Comparison of ENCODE assay signal across 8 cellular contexts in the genomic region with DNA sequence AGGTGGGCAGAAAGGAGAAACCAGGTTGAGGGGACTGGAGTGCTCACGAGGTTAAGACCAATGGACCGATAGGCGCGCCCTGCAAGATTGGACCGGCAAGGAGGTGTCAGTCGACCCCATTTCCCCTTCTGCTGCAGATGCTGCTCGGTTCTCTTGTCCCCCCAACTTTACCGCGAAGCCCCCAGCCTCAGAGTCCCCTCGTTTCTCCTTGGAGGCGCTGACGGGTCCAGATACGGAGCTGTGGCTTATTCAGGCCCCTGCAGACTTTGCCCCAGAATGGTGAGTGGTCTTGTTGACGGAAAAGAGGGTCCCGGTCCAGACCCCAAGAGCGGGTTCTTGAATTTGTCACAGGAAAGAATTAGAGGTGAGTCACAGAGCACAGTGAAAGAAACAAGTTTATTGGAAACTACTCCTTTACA. TPM values are rescaled to one million over a fixed set of nuclear protein-coding genes. Genes with fewer than 3 reads are reported as not detected.
DNase-seq lines count a peak whose midpoint lies in the region; ATAC-seq and TF ChIP-seq lines count a peak whose summit lies in the region.

No MANE protein-coding gene starts in this region.

- peaks cover 19 to 24% of the 10 kb centered on the region in 2 donors for H3K27me3 ChIP-seq in stomach smooth muscle (ENCODE audit: control insufficient read depth in 1 of 2, insufficient read depth in 2 of 2, low read length in 2 of 2)

- H3K27ac ChIP-seq in stomach smooth muscle (ENCODE audit: low read length) = no peak overlapping the region

- H3K4me1 Mint-ChIP-seq in activated CD4-positive, alpha-beta T cell treated with anti-CD3 and anti-CD28 coated beads, Interleukin-2, amount 10 ng/mL, durations not matched to agents 7 days and 5 days = peaks cover 43% of the 10 kb centered on the region
- peaks cover 36% of the 10 kb centered on the region for H3K4me1 Mint-ChIP-seq in activated CD8-positive, alpha-beta T cell treated with anti-CD3 and anti-CD28 coated beads for 36 hours (ENCODE audit: low read depth)

- POLR2A ChIA-PET in activated CD4-positive, alpha-beta T cell treated with anti-CD3 and anti-CD28 coated beads, Interleukin-2, amount 10 ng/mL, durations not matched to agents 7 days and 5 days (lab: Charles Lee) = no interaction called here
- POLR2A ChIA-PET in activated CD8-positive, alpha-beta T cell treated with anti-CD3 and anti-CD28 coated beads for 36 hours (lab: Charles Lee) = interaction anchor here (1.1 to 1.5 kb wide), 4 partner anchors 13 to 72 kb away, joined by 3 to 8 read pairs (median 4); a partner anchor contains a TSS

- H3K9ac ChIP-seq in stomach smooth muscle (ENCODE audit: low read length in 2 of 2) = peak overlapping the region; percentile 65 to 91

- no peak for DNase-seq in activated CD4-positive, alpha-beta T cell treated with anti-CD3 and anti-CD28 coated beads, Interleukin-2, amount 10 ng/mL, durations not matched to agents 7 days and 5 days
- DNase-seq in activated CD4-positive, alpha-beta T cell treated with anti-CD3 and anti-CD28 coated beads, Interleukin-2, amount 50 U/mL, for 1 hour = no peak
- DNase-seq in activated CD8-positive, alpha-beta T cell treated with anti-CD3 and anti-CD28 coated beads for 36 hours = peak; percentile 26
- DNase-seq in germinal center (ENCODE audit: low spot score) = no peak
- DNase-seq in GM10266 (ENCODE audit: extremely low spot score) = no peak

- no peak for TF ChIP-seq CTCF in activated CD8-positive, alpha-beta T cell treated with anti-CD3 and anti-CD28 coated beads for 36 hours (IDR thresholded peaks at IDR 0.05)
- TF ChIP-seq CTCF in GM10266 (IDR thresholded peaks at IDR 0.05; ENCODE audit: control insufficient read depth, insufficient read depth, low read depth, missing control alignments) = no peak

- ATAC-seq in activated CD8-positive, alpha-beta T cell treated with anti-CD3 and anti-CD28 coated beads for 36 hours = no peak
- no peak for ATAC-seq in HG03159 (IDR thresholded peaks at IDR 0.05; ENCODE audit: unreplicated experiment)

- H3K4me3 ChIP-seq in iPS-18c (ENCODE audit: insufficient read depth, low read depth, low read length) (peak overlapping the region; percentile 94), stomach smooth muscle (ENCODE audit: low read length in 2 of 2) (peak overlapping the region; percentile 44 to 91)

- intact Hi-C loops in activated CD8-positive, alpha-beta T cell treated with anti-CD3 and anti-CD28 coated beads for 36 hours (cut with micrococcal nuclease) = no loop called here

- no peaks in the 10 kb centered on the region for H3K36me3 ChIP-seq in stomach smooth muscle (ENCODE audit: control insufficient read depth in 2 of 2, insufficient read depth in 2 of 2, low read length in 2 of 2)

- H3K9me3 Mint-ChIP-seq in activated CD4-positive, alpha-beta T cell treated with anti-CD3 and anti-CD28 coated beads, Interleukin-2, amount 10 ng/mL, durations not matched to agents 7 days and 5 days = no peaks in the 10 kb centered on the region
- no peaks in the 10 kb centered on the region for H3K9me3 Mint-ChIP-seq in activated CD8-positive, alpha-beta T cell treated with anti-CD3 and anti-CD28 coated beads for 36 hours

- peaks cover 1% of the 10 kb centered on the region for H3K36me3 Mint-ChIP-seq in activated CD4-positive, alpha-beta T cell treated with anti-CD3 and anti-CD28 coated beads, Interleukin-2, amount 10 ng/mL, durations not matched to agents 7 days and 5 days (ENCODE audit: low read depth)
- H3K36me3 Mint-ChIP-seq in activated CD8-positive, alpha-beta T cell treated with anti-CD3 and anti-CD28 coated beads for 36 hours (ENCODE audit: low read depth) = peaks cover 7% of the 10 kb centered on the region

- CTCF ChIA-PET in activated CD4-positive, alpha-beta T cell treated with anti-CD3 and anti-CD28 coated beads, Interleukin-2, amount 10 ng/mL, durations not matched to agents 7 days and 5 days (lab: Charles Lee) = interaction anchor here (0.8 to 2.0 kb wide), 4 partner anchors 9 to 79 kb away, joined by 3 to 8 read pairs (median 5); no protein-coding TSS in a partner anchor
- CTCF ChIA-PET in activated CD8-positive, alpha-beta T cell treated with anti-CD3 and anti-CD28 coated beads for 36 hours (lab: Charles Lee) = interaction anchor here (0.7 to 1.7 kb wide), 4 partner anchors 32 to 79 kb away, joined by 3 to 10 read pairs (median 7); no protein-coding TSS in a partner anchor

- H3K9me3 ChIP-seq in iPS-18c (ENCODE audit: control insufficient read depth, insufficient read depth, low read length) (no peaks in the 10 kb centered on the region), stomach smooth muscle (ENCODE audit: control insufficient read depth in 2 of 2, low read length in 2 of 2) (no peaks in the 10 kb centered on the region)

- H3K4me3 Mint-ChIP-seq in activated CD4-positive, alpha-beta T cell treated with anti-CD3 and anti-CD28 coated beads, Interleukin-2, amount 10 ng/mL, durations not matched to agents 7 days and 5 days = peak overlapping the region; percentile 85
- peak overlapping the region; percentile 93 for H3K4me3 Mint-ChIP-seq in activated CD8-positive, alpha-beta T cell treated with anti-CD3 and anti-CD28 coated beads for 36 hours

- peak overlapping the region; percentile 95 for H3K27ac Mint-ChIP-seq in activated CD4-positive, alpha-beta T cell treated with anti-CD3 and anti-CD28 coated beads, Interleukin-2, amount 10 ng/mL, durations not matched to agents 7 days and 5 days
- H3K27ac Mint-ChIP-seq in activated CD8-positive, alpha-beta T cell treated with anti-CD3 and anti-CD28 coated beads for 36 hours = peak overlapping the region; percentile 88

- H3K4me1 ChIP-seq in stomach smooth muscle (ENCODE audit: control insufficient read depth, insufficient read depth, low read length) = peaks cover 35% of the 10 kb centered on the region

- peaks cover 19% of the 10 kb centered on the region for H3K27me3 Mint-ChIP-seq in activated CD4-positive, alpha-beta T cell treated with anti-CD3 and anti-CD28 coated beads, Interleukin-2, amount 10 ng/mL, durations not matched to agents 7 days and 5 days
- H3K27me3 Mint-ChIP-seq in activated CD8-positive, alpha-beta T cell treated with anti-CD3 and anti-CD28 coated beads for 36 hours = peaks cover 25% of the 10 kb centered on the region

RNA-seq across cellular contexts. Expression of a gene that starts 0.5 kb away (rescaled TPM):
- 1 to 10 TPM; 7.0 to 7.4 TPM for total RNA-seq in activated CD4-positive, alpha-beta T cell treated with anti-CD3 and anti-CD28 coated beads, Interleukin-2, amount 10 ng/mL, durations not matched to agents 7 days and 5 days
- total RNA-seq in activated CD8-positive, alpha-beta T cell treated with anti-CD3 and anti-CD28 coated beads for 36 hours = 10 to 100 TPM in 1 of 2 experiments, 1 to 10 TPM in 1; 9.8 to 11.6 TPM

RNA-seq across cellular contexts. Expression of a gene that starts 2.1 kb away (rescaled TPM):
- total RNA-seq in activated CD4-positive, alpha-beta T cell treated with anti-CD3 and anti-CD28 coated beads, Interleukin-2, amount 10 ng/mL, durations not matched to agents 7 days and 5 days = 10 to 100 TPM; 15.5 to 17.7 TPM
- 1 to 10 TPM; 4.6 to 5.8 TPM for total RNA-seq in activated CD8-positive, alpha-beta T cell treated with anti-CD3 and anti-CD28 coated beads for 36 hours

RNA-seq across cellular contexts. Expression of a gene that starts 16.8 kb away (rescaled TPM):
- total RNA-seq in activated CD4-positive, alpha-beta T cell treated with anti-CD3 and anti-CD28 coated beads, Interleukin-2, amount 10 ng/mL, durations not matched to agents 7 days and 5 days = 10 to 100 TPM; 59.9 to 66.1 TPM
- 10 to 100 TPM; 41.6 to 46.5 TPM for total RNA-seq in activated CD8-positive, alpha-beta T cell treated with anti-CD3 and anti-CD28 coated beads for 36 hours

RNA-seq across cellular contexts. Expression of a gene that starts 36.6 kb away (rescaled TPM):
- 10 to 100 TPM; 17.3 to 21.4 TPM for total RNA-seq in activated CD4-positive, alpha-beta T cell treated with anti-CD3 and anti-CD28 coated beads, Interleukin-2, amount 10 ng/mL, durations not matched to agents 7 days and 5 days
- 10 to 100 TPM; 23.2 to 25.6 TPM for total RNA-seq in activated CD8-positive, alpha-beta T cell treated with anti-CD3 and anti-CD28 coated beads for 36 hours
